15 cellular contexts compared by ENCODE assay signal in the genomic region with DNA sequence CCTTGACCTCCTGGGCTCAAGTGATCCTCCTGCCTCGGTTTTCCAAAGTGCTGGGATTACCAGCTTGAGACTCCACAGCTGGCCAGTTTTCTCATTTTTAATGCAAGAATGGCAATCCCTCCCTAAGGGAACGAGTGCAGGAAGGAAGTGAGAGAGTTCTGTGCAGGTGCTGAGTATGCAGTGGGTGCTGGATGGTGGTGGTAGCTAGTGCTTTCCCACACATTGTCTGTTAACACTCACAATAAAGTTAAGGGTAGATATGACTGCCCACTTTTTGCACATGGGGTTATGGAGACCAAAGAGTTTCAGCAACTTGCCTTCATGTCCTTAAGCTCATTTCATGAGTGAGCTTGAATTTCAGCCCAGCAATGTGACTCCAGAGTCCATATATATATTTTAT. TPM values are rescaled to one million over a fixed set of nuclear protein-coding genes. Genes with fewer than 3 reads are reported as not detected.
DNase-seq lines count a peak whose midpoint lies in the region; ATAC-seq and TF ChIP-seq lines count a peak whose summit lies in the region.
"Had no signal": no experiment of that assay in that cellular context is flagged by ENCODE, and none has a peak within 500 bp of the region (broad histone marks: within the 10 kb centered on the region; RNA-seq: fewer than 3 reads in every experiment).

No MANE protein-coding gene starts in this region.

- BruUV-seq in OCI-LY7 (replicated peaks; lab: Mats Ljungman, UMichigan) = no TSS peak

- H2AFZ ChIP-seq in OCI-LY7 (ENCODE audit: low read length) = peak overlapping the region; percentile 51; the same call in 1 of the 2 replicates
- H2AFZ ChIP-seq: neural progenitor cell had no signal

- TF ChIP-seq CTCF in GM12865 (IDR thresholded peaks at IDR 0.05; ENCODE audit: insufficient read depth, low read depth, low read length, missing control alignments) = no peak
- no peak for TF ChIP-seq CTCF in OCI-LY7 (conservative IDR thresholded peaks at IDR 0.05; ENCODE audit: low read length)

- no peaks in the 10 kb centered on the region for H3K9me3 ChIP-seq in OCI-LY7 (ENCODE audit: low read length)

- H3K9me3 Mint-ChIP-seq in activated CD8-positive, alpha-beta memory T cell treated with anti-CD3 and anti-CD28 coated beads, Interleukin-2, amount 10 ng/mL, durations not matched to agents 7 days and 5 days (ENCODE audit: low read depth) = no peaks in the 10 kb centered on the region
- H3K9me3 Mint-ChIP-seq: IgD-negative memory B cell, neural progenitor cell had no signal

- H3K36me3 ChIP-seq in OCI-LY7 (ENCODE audit: insufficient read depth, low read length) = peaks cover 1% of the 10 kb centered on the region; the same call in 1 of the 2 replicates
- H3K36me3 ChIP-seq: neural progenitor cell had no signal

- H3K4me1 Mint-ChIP-seq in activated CD8-positive, alpha-beta memory T cell treated with anti-CD3 and anti-CD28 coated beads, Interleukin-2, amount 10 ng/mL, durations not matched to agents 7 days and 5 days = peaks cover 14% of the 10 kb centered on the region

- DNase-seq in GM12865 (ENCODE audit: low read depth) = peak; percentile 40
- peak; percentile 60 for DNase-seq in OCI-LY7 (ENCODE audit: low spot score)
- no peak for DNase-seq in activated CD8-positive, alpha-beta memory T cell treated with anti-CD3 and anti-CD28 coated beads, Interleukin-2, amount 10 ng/mL, durations not matched to agents 7 days and 5 days
- DNase-seq in NCI-H2107 (lab: John Stamatoyannopoulos, UW) = no peak
- no peak for DNase-seq in A172 (ENCODE audit: low spot score)
- DNase-seq in AG08396 (ENCODE audit: low spot score) = no peak
- DNase-seq: activated CD4-positive, alpha-beta T cell treated with anti-CD3 and anti-CD28 coated beads for 1 hour; activated naive CD4-positive, alpha-beta T cell; C1 segment of cervical spinal cord; central memory CD4-positive, alpha-beta T cell; SHP77 treated with DMSO at 0.1 percent for 48 hours had no signal

- peak overlapping the region; percentile 65 for H3K4me2 ChIP-seq in OCI-LY7 (ENCODE audit: low read length)
- H3K4me2 ChIP-seq: neural progenitor cell had no signal

- H3K36me3 Mint-ChIP-seq in activated CD8-positive, alpha-beta memory T cell treated with anti-CD3 and anti-CD28 coated beads, Interleukin-2, amount 10 ng/mL, durations not matched to agents 7 days and 5 days = no peaks in the 10 kb centered on the region
- H3K36me3 Mint-ChIP-seq: IgD-negative memory B cell, neural progenitor cell had no signal

- no peaks in the 10 kb centered on the region for H4K20me1 ChIP-seq in OCI-LY7 (ENCODE audit: insufficient read depth, low read length)

- POLR2A ChIA-PET in OCI-LY7 (lab: Charles Lee) = interaction anchor here (0.7 to 1.9 kb wide), 12 partner anchors 9 to 185 kb away, joined by 3 to 15 read pairs (median 4); no protein-coding TSS in a partner anchor

- H3K27ac ChIP-seq in OCI-LY7 (ENCODE audit: low read depth, low read length, poor library complexity, severe bottlenecking) = peak overlapping the region; percentile 72
- H3K27ac ChIP-seq: neural progenitor cell had no signal

- no peak overlapping the region for H3K27ac Mint-ChIP-seq in activated CD8-positive, alpha-beta memory T cell treated with anti-CD3 and anti-CD28 coated beads, Interleukin-2, amount 10 ng/mL, durations not matched to agents 7 days and 5 days
- H3K27ac Mint-ChIP-seq: neural progenitor cell had no signal

- no peaks in the 10 kb centered on the region for H3K9me2 ChIP-seq in OCI-LY7 (ENCODE audit: insufficient read depth, low read length)

- intact Hi-C loops in OCI-LY7 (cut with micrococcal nuclease; ENCODE audit: unreplicated experiment) = no loop called here

- H3K79me2 ChIP-seq in OCI-LY7 (ENCODE audit: insufficient read depth, low read depth, low read length) = no peaks in the 10 kb centered on the region

- H3K4me3 ChIP-seq in GM12865 (ENCODE audit: low read depth, low read length) (no peak overlapping the region), OCI-LY7 (ENCODE audit: low read depth, low read length, poor library complexity, severe bottlenecking) (peak overlapping the region; percentile 39)
- H3K4me3 ChIP-seq: neural progenitor cell had no signal

- peak; percentile 76 for ATAC-seq in GM19395 (IDR thresholded peaks at IDR 0.05; ENCODE audit: unreplicated experiment)
- ATAC-seq in HG02885 (IDR thresholded peaks at IDR 0.05; ENCODE audit: poor library complexity, unreplicated experiment) = peak; percentile 50
- no peak for ATAC-seq in activated CD8-positive, alpha-beta memory T cell treated with anti-CD3 and anti-CD28 coated beads, Interleukin-2, amount 10 ng/mL, durations not matched to agents 7 days and 5 days

- H3K4me3 Mint-ChIP-seq in activated CD8-positive, alpha-beta memory T cell treated with anti-CD3 and anti-CD28 coated beads, Interleukin-2, amount 10 ng/mL, durations not matched to agents 7 days and 5 days = no peak overlapping the region
- H3K4me3 Mint-ChIP-seq: neural progenitor cell had no signal

- peaks cover 13% of the 10 kb centered on the region for H3K27me3 Mint-ChIP-seq in activated CD8-positive, alpha-beta memory T cell treated with anti-CD3 and anti-CD28 coated beads, Interleukin-2, amount 10 ng/mL, durations not matched to agents 7 days and 5 days

- CTCF ChIA-PET in OCI-LY7 (lab: Charles Lee; ENCODE audit: unreplicated experiment) = interaction anchor here (0.7 to 1.7 kb wide), 4 partner anchors 16 to 33 kb away, joined by 3 to 6 read pairs (median 3); no protein-coding TSS in a partner anchor
- CTCF ChIA-PET in activated CD8-positive, alpha-beta memory T cell treated with anti-CD3 and anti-CD28 coated beads, Interleukin-2, amount 10 ng/mL, durations not matched to agents 7 days and 5 days (lab: Charles Lee) = interaction anchor here (0.8 to 2.1 kb wide), 7 partner anchors 9 to 55 kb away, joined by 3 to 11 read pairs (median 4); a partner anchor contains a TSS

- H3K4me1 ChIP-seq in OCI-LY7 (ENCODE audit: insufficient read depth, low read length, poor library complexity, severe bottlenecking) = peaks cover 27% of the 10 kb centered on the region

RNA-seq across cellular contexts. Expression of a gene that starts 18.5 kb away (rescaled TPM):
- 12.9 and 13.7 TPM in 2 replicates for total RNA-seq in OCI-LY7 (2014; rRNA removed; shearing (Covaris generic))
- total RNA-seq in OCI-LY7 (2022) = 22.2 and 26.4 TPM in 2 replicates
- 10 to 100 TPM in 1 of 2 experiments, 1 to 10 TPM in 1; 4.7 to 16.0 TPM for total RNA-seq in activated CD8-positive, alpha-beta memory T cell treated with anti-CD3 and anti-CD28 coated beads, Interleukin-2, amount 10 ng/mL, durations not matched to agents 7 days and 5 days
- total RNA-seq in A172 (2014; rRNA removed; shearing (Covaris generic)) = 0.28 and 2.0 TPM in 2 replicates

Comparison
In these comparisons a context has a peak if more than half of its experiments do, and no peak if none do; other contexts are left out.
1. DNase-seq: peak in GM12865 (single experiment) and OCI-LY7 (single experiment); none in activated CD8-positive, alpha-beta memory T cell treated with anti-CD3 and anti-CD28 coated beads, Interleukin-2, amount 10 ng/mL, durations not matched to agents 7 days and 5 days (single experiment), NCI-H2107 (single experiment), A172 (single experiment) and AG08396 (single experiment).